1 cellular context compared by ENCODE assay signal in genomic region chr6:138528986-138529385, GRCh38.
TF ChIP-seq lines count a peak whose summit lies in the region.

No MANE protein-coding gene starts in this region.

TF ChIP-seq in GM12878, 131 proteins besides CTCF, POLR2A, EP300 and RAD21 (continued from another document):
- TF ChIP-seq, protein P1, sequence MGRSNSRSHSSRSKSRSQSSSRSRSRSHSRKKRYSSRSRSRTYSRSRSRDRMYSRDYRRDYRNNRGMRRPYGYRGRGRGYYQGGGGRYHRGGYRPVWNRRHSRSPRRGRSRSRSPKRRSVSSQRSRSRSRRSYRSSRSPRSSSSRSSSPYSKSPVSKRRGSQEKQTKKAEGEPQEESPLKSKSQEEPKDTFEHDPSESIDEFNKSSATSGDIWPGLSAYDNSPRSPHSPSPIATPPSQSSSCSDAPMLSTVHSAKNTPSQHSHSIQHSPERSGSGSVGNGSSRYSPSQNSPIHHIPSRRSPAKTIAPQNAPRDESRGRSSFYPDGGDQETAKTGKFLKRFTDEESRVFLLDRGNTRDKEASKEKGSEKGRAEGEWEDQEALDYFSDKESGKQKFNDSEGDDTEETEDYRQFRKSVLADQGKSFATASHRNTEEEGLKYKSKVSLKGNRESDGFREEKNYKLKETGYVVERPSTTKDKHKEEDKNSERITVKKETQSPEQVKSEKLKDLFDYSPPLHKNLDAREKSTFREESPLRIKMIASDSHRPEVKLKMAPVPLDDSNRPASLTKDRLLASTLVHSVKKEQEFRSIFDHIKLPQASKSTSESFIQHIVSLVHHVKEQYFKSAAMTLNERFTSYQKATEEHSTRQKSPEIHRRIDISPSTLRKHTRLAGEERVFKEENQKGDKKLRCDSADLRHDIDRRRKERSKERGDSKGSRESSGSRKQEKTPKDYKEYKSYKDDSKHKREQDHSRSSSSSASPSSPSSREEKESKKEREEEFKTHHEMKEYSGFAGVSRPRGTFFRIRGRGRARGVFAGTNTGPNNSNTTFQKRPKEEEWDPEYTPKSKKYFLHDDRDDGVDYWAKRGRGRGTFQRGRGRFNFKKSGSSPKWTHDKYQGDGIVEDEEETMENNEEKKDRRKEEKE (IDR thresholded peaks at IDR 0.05): no peak
- TF ChIP-seq CREM (IDR thresholded peaks at IDR 0.05; ENCODE audit: low read depth): no peak
